Comparison of ENCODE assay signal across 20 cellular contexts in genomic region chr19:8366121-8366581, GRCh38. TPM values are rescaled to one million over a fixed set of nuclear protein-coding genes. Genes with fewer than 3 reads are reported as not detected.
DNase-seq lines count a peak whose midpoint lies in the region; ATAC-seq and TF ChIP-seq lines count a peak whose summit lies in the region.
"Had no signal": no experiment of that assay in that cellular context is flagged by ENCODE, and none has a peak within 500 bp of the region (broad histone marks: within the 10 kb centered on the region; RNA-seq: fewer than 3 reads in every experiment).

No MANE protein-coding gene starts in this region.

- peaks cover 0 to 8% of the 10 kb centered on the region in 2 donors for H3K36me3 ChIP-seq in gastrocnemius medialis
- no peaks in the 10 kb centered on the region for H3K36me3 ChIP-seq in CD8-positive, alpha-beta memory T cell (ENCODE audit: insufficient read depth, low read length)
- H3K36me3 ChIP-seq: WERI-Rb-1 had no signal

- intact Hi-C loops in gastrocnemius medialis (cut with DNase I; ENCODE audit: low total_unique reads), result no loop called here

- in situ Hi-C loops in GM13976 (cut with MboI; ENCODE audit: low sequenced_read_pairs, unreplicated experiment), result no loop called here
- in situ Hi-C loops in gastrocnemius medialis (cut with MboI; ENCODE audit: low sequenced_read_pairs in 4 of 4), result no loop called here

- peaks cover 49 to 65% of the 10 kb centered on the region in 2 donors for H3K4me1 ChIP-seq in gastrocnemius medialis
- H3K4me1 ChIP-seq in CD8-positive, alpha-beta memory T cell (ENCODE audit: insufficient read depth, low read length), result peaks cover 5% of the 10 kb centered on the region

- no peak for TF ChIP-seq POLR2A in gastrocnemius medialis (IDR thresholded peaks at IDR 0.05)

- H3K4me3 Mint-ChIP-seq in brain (peak overlapping the region in 3 of 5 experiments; percentile 41 to 70 (median 42)), type B pancreatic cell (no peak overlapping the region)
- peak overlapping the region in 2 of 7 donors; percentile 5 to 24 for H3K4me3 Mint-ChIP-seq in CD8-positive, alpha-beta memory T cell
- H3K4me3 Mint-ChIP-seq: activated CD8-positive, alpha-beta memory T cell treated with anti-CD3 and anti-CD28 coated beads, Interleukin-2, amount 10 ng/mL, durations not matched to agents 7 days and 5 days had no signal

- H3K36me3 Mint-ChIP-seq in brain (peaks cover 25% of the 10 kb centered on the region), type B pancreatic cell (no peaks in the 10 kb centered on the region)
- no peaks in the 10 kb centered on the region for H3K36me3 Mint-ChIP-seq in CD8-positive, alpha-beta memory T cell

- CTCF ChIA-PET in CD8-positive, alpha-beta memory T cell (lab: Charles Lee), result interaction anchor here (2.2 kb wide), 1 partner anchor 12 kb away, joined by 11 read pairs; no protein-coding TSS in a partner anchor

- H3K9me3 Mint-ChIP-seq in brain (peaks cover 0 to 14% (median 0%) of the 10 kb centered on the region in 5 experiments), type B pancreatic cell (no peaks in the 10 kb centered on the region)
- no peaks in the 10 kb centered on the region for H3K9me3 Mint-ChIP-seq in CD8-positive, alpha-beta memory T cell

- H3K27me3 Mint-ChIP-seq in brain (peaks cover 59% of the 10 kb centered on the region), type B pancreatic cell (peaks cover 42% of the 10 kb centered on the region)
- peaks cover 26 to 51% of the 10 kb centered on the region in 2 donors for H3K27me3 Mint-ChIP-seq in CD8-positive, alpha-beta memory T cell

- H3K27ac ChIP-seq in layer of hippocampus (ENCODE audit: low read depth, low read length), result peak overlapping the region; percentile 12
- peak overlapping the region; percentile 66 to 99 (median 88) for H3K27ac ChIP-seq in gastrocnemius medialis
- H3K27ac ChIP-seq in CD8-positive, alpha-beta memory T cell (ENCODE audit: low read depth, low read length), result no peak overlapping the region
- H3K27ac ChIP-seq: WERI-Rb-1 had no signal

- DNase-seq in GM13976 (ENCODE audit: low spot score) (peak; percentile 36), gastrocnemius medialis (no peak), NCI-H69 (lab: John Stamatoyannopoulos, UW) (no peak), type B pancreatic cell (ENCODE audit: extremely low spot score, unreplicated experiment) (no peak), NCI-H2029 treated with DMSO at 0.1 percent for 48 hours (lab: John Stamatoyannopoulos, UW) (no peak)
- DNase-seq in CD8-positive, alpha-beta memory T cell, result no peak
- DNase-seq: activated CD8-positive, alpha-beta memory T cell treated with anti-CD3 and anti-CD28 coated beads, Interleukin-2, amount 10 ng/mL, durations not matched to agents 7 days and 5 days; activated gamma-delta T cell; AML-193; DMS153; effector CD4-positive, alpha-beta T cell; MM.1S; NCI-H187 treated with DMSO at 0.1 percent for 48 hours; NCI-H526 treated with DMSO at 0.1 percent for 48 hours; occipital lobe; T-helper 1 cell; WERI-Rb-1 had no signal

- POLR2A ChIA-PET in CD8-positive, alpha-beta memory T cell (lab: Charles Lee), result no interaction called here

- H3K27ac Mint-ChIP-seq in brain (peak overlapping the region in 2 of 5 experiments; percentile 85 to 90), type B pancreatic cell (no peak overlapping the region)
- H3K27ac Mint-ChIP-seq in CD8-positive, alpha-beta memory T cell, result no peak overlapping the region
- H3K27ac Mint-ChIP-seq: activated CD8-positive, alpha-beta memory T cell treated with anti-CD3 and anti-CD28 coated beads, Interleukin-2, amount 10 ng/mL, durations not matched to agents 7 days and 5 days had no signal

- TF ChIP-seq CTCF in GM13976 (IDR thresholded peaks at IDR 0.05; ENCODE audit: borderline replicate concordance, control extremely low read depth, extremely low read depth, insufficient read depth, missing control alignments) (no peak), brain (conservative IDR thresholded peaks at IDR 0.05) (no peak), gastrocnemius medialis (IDR thresholded peaks at IDR 0.05 in 4 of 5, conservative IDR thresholded peaks at IDR 0.05 in 1 of 5) (no peak), type B pancreatic cell (conservative IDR thresholded peaks at IDR 0.05) (no peak)

- H3K4me1 Mint-ChIP-seq in brain, result peaks cover 49% of the 10 kb centered on the region
- H3K4me1 Mint-ChIP-seq in type B pancreatic cell (ENCODE audit: unreplicated experiment), result peaks cover 33% of the 10 kb centered on the region
- H3K4me1 Mint-ChIP-seq in CD8-positive, alpha-beta memory T cell, result peaks cover 4 to 15% (median 14%) of the 10 kb centered on the region in 3 donors

- no peaks in the 10 kb centered on the region for H3K9me3 ChIP-seq in gastrocnemius medialis
- H3K9me3 ChIP-seq in CD8-positive, alpha-beta memory T cell (ENCODE audit: low read length), result no peaks in the 10 kb centered on the region
- H3K9me3 ChIP-seq: testis had no signal

- peak overlapping the region; percentile 47 to 87 (median 78) for H3K4me3 ChIP-seq in gastrocnemius medialis
- no peak overlapping the region for H3K4me3 ChIP-seq in CD8-positive, alpha-beta memory T cell (ENCODE audit: low read length)
- H3K4me3 ChIP-seq: testis had no signal

- no peak for ATAC-seq in gastrocnemius medialis
- ATAC-seq: activated CD8-positive, alpha-beta memory T cell treated with anti-CD3 and anti-CD28 coated beads, Interleukin-2, amount 10 ng/mL, durations not matched to agents 7 days and 5 days had no signal

- no peaks in the 10 kb centered on the region for H3K27me3 ChIP-seq in layer of hippocampus (ENCODE audit: control insufficient read depth, insufficient read depth, low read length)
- H3K27me3 ChIP-seq in gastrocnemius medialis, result no peaks in the 10 kb centered on the region
- peaks cover 12% of the 10 kb centered on the region for H3K27me3 ChIP-seq in CD8-positive, alpha-beta memory T cell (ENCODE audit: insufficient read depth, low read length, poor library complexity, severe bottlenecking)
- H3K27me3 ChIP-seq: testis had no signal

RNA-seq across cellular contexts. Expression of gene ANGPTL4, which starts 2.2 kb away (rescaled TPM):
- polyA plus RNA-seq in brain (ENCODE audit: insufficient read depth, low read depth, low replicate concordance), result 23.4 TPM
- total RNA-seq in gastrocnemius medialis (10 to 100 TPM; 19.7 to 91.8 (median 41.9) TPM), type B pancreatic cell (ENCODE audit: low replicate concordance) (4.2 and 4.7 TPM in 2 replicates)
- total RNA-seq in CD8-positive, alpha-beta memory T cell, result not detected
- 0.28 TPM for polyA plus RNA-seq in CD8-positive, alpha-beta memory T cell

RNA-seq across cellular contexts. Expression of gene KANK3, which starts 23.1 kb away (rescaled TPM):
- 3.2 TPM for polyA plus RNA-seq in brain (ENCODE audit: insufficient read depth, low read depth, low replicate concordance)
- total RNA-seq in gastrocnemius medialis, result 10 to 100 TPM in 3 of 4 donors, 1 to 10 TPM in 1; 7.1 to 16.0 (median 13.7) TPM
- 1.6 and 3.1 TPM in 2 replicates for total RNA-seq in type B pancreatic cell (ENCODE audit: low replicate concordance)
- 1 to 10 TPM in 1 of 2 experiments, under 1 TPM in 1; 0.97 to 1.1 TPM for total RNA-seq in CD8-positive, alpha-beta memory T cell
- 3.6 TPM for polyA plus RNA-seq in CD8-positive, alpha-beta memory T cell

RNA-seq across cellular contexts. Expression of gene RAB11B, which starts 24.0 kb away (rescaled TPM):
- polyA plus RNA-seq in brain (ENCODE audit: insufficient read depth, low read depth, low replicate concordance), result 561 TPM
- total RNA-seq in gastrocnemius medialis, result 10 to 100 TPM; 13.4 to 42.9 (median 31.0) TPM
- 106 and 123 TPM in 2 replicates for total RNA-seq in type B pancreatic cell (ENCODE audit: low replicate concordance)
- total RNA-seq in CD8-positive, alpha-beta memory T cell, result 10 to 100 TPM; 61.7 to 69.7 TPM
- 87.4 TPM for polyA plus RNA-seq in CD8-positive, alpha-beta memory T cell

RNA-seq across cellular contexts. Expression of gene RPS28, which starts 44.9 kb away (rescaled TPM):
- polyA plus RNA-seq in brain (ENCODE audit: insufficient read depth, low read depth, low replicate concordance), result 2,519 TPM
- total RNA-seq in gastrocnemius medialis (100 to 1,000 TPM; 248 to 436 (median 313) TPM), type B pancreatic cell (ENCODE audit: low replicate concordance) (1,715 and 2,131 TPM in 2 replicates)
- 1,000 to 10,000 TPM; 2,153 to 2,200 TPM for total RNA-seq in CD8-positive, alpha-beta memory T cell
- 2,694 TPM for polyA plus RNA-seq in CD8-positive, alpha-beta memory T cell

RNA-seq across cellular contexts. Expression of gene NDUFA7, which starts 45.0 kb away (rescaled TPM):
- 370 TPM for polyA plus RNA-seq in brain (ENCODE audit: insufficient read depth, low read depth, low replicate concordance)
- total RNA-seq in gastrocnemius medialis (100 to 1,000 TPM in 1 of 4 donors, 10 to 100 TPM in 3; 75.3 to 129 (median 87.7) TPM), type B pancreatic cell (ENCODE audit: low replicate concordance) (46.8 and 52.5 TPM in 2 replicates)
- total RNA-seq in CD8-positive, alpha-beta memory T cell, result 10 to 100 TPM; 86.0 to 93.3 TPM
- polyA plus RNA-seq in CD8-positive, alpha-beta memory T cell, result 121 TPM
